ENCODE assay signal across 8 cellular contexts in genomic region chr7:27171636-27172387, GRCh38. TPM values are rescaled to one million over a fixed set of nuclear protein-coding genes. Genes with fewer than 3 reads are reported as not detected.
A peak's percentile ranks its signal among the peaks of the same experiment; 100 is the strongest.
DNase-seq lines count a peak whose midpoint lies in the region; ATAC-seq, FAIRE-seq and TF ChIP-seq lines count a peak whose summit lies in the region.
"Had no signal": no experiment of that assay in that cellular context is flagged by ENCODE, and none has a peak within 500 bp of the region (broad histone marks: within the 10 kb centered on the region; RNA-seq: fewer than 3 reads in every experiment).

No MANE protein-coding gene starts in this region.

- H3K27ac Mint-ChIP-seq in astrocyte (ENCODE audit: unreplicated experiment), result peak overlapping the region; percentile 80

- H3K4me2 ChIP-seq in astrocyte (ENCODE audit: low read length), result no peak overlapping the region
- peak overlapping the region; percentile 99 for H3K4me2 ChIP-seq in osteoblast (ENCODE audit: insufficient read depth, low read length)

- H3K9ac ChIP-seq in astrocyte (ENCODE audit: low read length), result no peak overlapping the region

- H3K27me3 Mint-ChIP-seq in astrocyte (ENCODE audit: low read depth, unreplicated experiment), result peaks cover 70% of the 10 kb centered on the region

- TF ChIP-seq CTCF in astrocyte (IDR thresholded peaks at IDR 0.05; ENCODE audit: insufficient read depth, low read depth, low read length) (no peak), osteoblast (IDR thresholded peaks at IDR 0.05; ENCODE audit: extremely low read depth, low read depth, low read length) (no peak)

- no peak overlapping the region for H3K4me3 ChIP-seq in astrocyte (ENCODE audit: insufficient read depth, low read depth, low read length)
- H3K4me3 ChIP-seq in osteoblast (ENCODE audit: insufficient read depth, low read length), result peak overlapping the region; percentile 75

- H4K20me1 ChIP-seq in astrocyte (ENCODE audit: insufficient read depth, low read length) (peaks cover 6% of the 10 kb centered on the region), osteoblast (ENCODE audit: insufficient read depth, low read length) (peaks cover 7% of the 10 kb centered on the region)

- H2AFZ ChIP-seq in astrocyte (ENCODE audit: low read depth, low read length) (no peak overlapping the region), osteoblast (ENCODE audit: low read length) (no peak overlapping the region)

- no peaks in the 10 kb centered on the region for H3K36me3 Mint-ChIP-seq in astrocyte (ENCODE audit: low read depth, unreplicated experiment)

- no peaks in the 10 kb centered on the region for H3K4me1 Mint-ChIP-seq in astrocyte (ENCODE audit: low read depth, unreplicated experiment)

- DNase-seq in DMS53 (lab: John Stamatoyannopoulos, UW) (peak; percentile 77), Kasumi-1 (lab: John Stamatoyannopoulos, UW) (peak; percentile 32 to 48), astrocyte (ENCODE audit: low read depth) (no peak), osteoblast (ENCODE audit: insufficient read length, low spot score, missing footprints) (peak; percentile 80)
- DNase-seq: stimulated activated naive CD4-positive, alpha-beta T cell had no signal

- H3K9me3 ChIP-seq in astrocyte (ENCODE audit: insufficient read depth, low read depth, low read length), result peaks cover 16% of the 10 kb centered on the region
- no peaks in the 10 kb centered on the region for H3K9me3 ChIP-seq in osteoblast (ENCODE audit: low read depth, low read length)

- H3K36me3 ChIP-seq in astrocyte (ENCODE audit: insufficient read depth, low read length), result no peaks in the 10 kb centered on the region
- H3K36me3 ChIP-seq in osteoblast (ENCODE audit: insufficient read depth, low read length), result peaks cover 18% of the 10 kb centered on the region

- H3K27ac ChIP-seq in astrocyte (ENCODE audit: low read depth, low read length) (no peak overlapping the region), osteoblast (ENCODE audit: low read depth, low read length) (peak overlapping the region; percentile 76)

- H3K79me2 ChIP-seq in astrocyte (ENCODE audit: insufficient read depth, low read length) (no peaks in the 10 kb centered on the region), osteoblast (ENCODE audit: insufficient read depth, low read length) (peaks cover 100% of the 10 kb centered on the region)

- H3K4me1 ChIP-seq in astrocyte (ENCODE audit: insufficient read depth, low read length) (peaks cover 5% of the 10 kb centered on the region), osteoblast (ENCODE audit: insufficient read depth, low read length) (peaks cover 44% of the 10 kb centered on the region)

- no peak overlapping the region for H3K4me3 Mint-ChIP-seq in astrocyte (ENCODE audit: unreplicated experiment)

- FAIRE-seq in astrocyte (lab: Jason Lieb, UNC), result no peak

- peaks cover 33% of the 10 kb centered on the region for H3K9me3 Mint-ChIP-seq in astrocyte (ENCODE audit: unreplicated experiment)

- H3K27me3 ChIP-seq in astrocyte (ENCODE audit: insufficient read depth, low read length) (peaks cover 92% of the 10 kb centered on the region), osteoblast (ENCODE audit: insufficient read depth, low read length) (no peaks in the 10 kb centered on the region)

- ATAC-seq in HG02610 (IDR thresholded peaks at IDR 0.05; ENCODE audit: unreplicated experiment), result no peak
- ATAC-seq in GM18873 (IDR thresholded peaks at IDR 0.05; ENCODE audit: low FRiP score, unreplicated experiment), result no peak
- no peak for ATAC-seq in GM18502 (IDR thresholded peaks at IDR 0.05; ENCODE audit: poor library complexity, unreplicated experiment)

RNA-seq across cellular contexts. Expression of gene HOXA10, which starts 2.3 kb away (rescaled TPM):
- total RNA-seq in astrocyte (not detected in 2 replicates), osteoblast (32.1 and 43.1 TPM in 2 replicates)

RNA-seq across cellular contexts. Expression of gene HOXA9, which starts 6.5 kb away (rescaled TPM):
- not detected in 2 replicates for total RNA-seq in astrocyte
- 15.3 and 19.5 TPM in 2 replicates for total RNA-seq in osteoblast

RNA-seq across cellular contexts. Expression of gene HOXA11, which starts 13.2 kb away (rescaled TPM):
- total RNA-seq in astrocyte (not detected in 2 replicates), osteoblast (14.4 and 15.2 TPM in 2 replicates)

RNA-seq across cellular contexts. Expression of gene HOXA7, which starts 15.3 kb away (rescaled TPM):
- total RNA-seq in astrocyte, result not detected in 2 replicates
- total RNA-seq in osteoblast, result 3.6 and 4.4 TPM in 2 replicates

RNA-seq across cellular contexts. Expression of gene HOXA3, which starts 19.4 kb away (rescaled TPM):
- total RNA-seq in astrocyte (not detected in 2 replicates), osteoblast (3.5 and 4.0 TPM in 2 replicates)

Comparison
In these comparisons a context has a peak if more than half of its experiments do, and no peak if none do; other contexts are left out.
1. RNA of gene HOXA10, which starts 2.3 kb away (total RNA-seq): 32.1 to 43.1 TPM in osteoblast; not detected in astrocyte; every median in the first group is over 10 times any median in the second.
2. RNA of gene HOXA9, which starts 6.5 kb away (total RNA-seq): 15.3 to 19.5 TPM in osteoblast; not detected in astrocyte; every median in the first group is over 10 times any median in the second.
3. RNA of gene HOXA11, which starts 13.2 kb away (total RNA-seq): 14.4 to 15.2 TPM in osteoblast; not detected in astrocyte; every median in the first group is over 10 times any median in the second.